Comparison of ENCODE assay signal across 8 cellular contexts in genomic region chr13:114129649-114130062, GRCh38. TPM values are rescaled to one million over a fixed set of nuclear protein-coding genes. Genes with fewer than 3 reads are reported as not detected.
DNase-seq lines count a peak whose midpoint lies in the region; ATAC-seq and TF ChIP-seq lines count a peak whose summit lies in the region.

No MANE protein-coding gene starts in this region.

- intact Hi-C loops in activated CD4-positive, alpha-beta T cell treated with anti-CD3 and anti-CD28 coated beads, Interleukin-2, amount 10 ng/mL, durations not matched to agents 24 days and 14 days (cut with micrococcal nuclease) = loop anchor here (2.0 kb wide), 2 partner anchors 15 to 105 kb away; partner anchors contain the start of gene CDC16

- H3K9me3 Mint-ChIP-seq in IgD-negative memory B cell = peaks cover 0 to 1% (median 0%) of the 10 kb centered on the region in 3 donors
- peaks cover 4% of the 10 kb centered on the region for H3K9me3 Mint-ChIP-seq in activated CD4-positive, alpha-beta T cell treated with anti-CD3 and anti-CD28 coated beads, Interleukin-2, amount 10 ng/mL, durations not matched to agents 24 days and 14 days
- peaks cover 5 to 8% of the 10 kb centered on the region in 2 donors for H3K9me3 Mint-ChIP-seq in stimulated activated naive B cell treated with anti-CD40 and anti-IgM and Interleukin-4, amounts not matched to agents 10 μg/mL and 1 μg/mL and 100 μg/mL, for 72 hours

- peaks cover 5% of the 10 kb centered on the region for H3K36me3 Mint-ChIP-seq in IgD-negative memory B cell
- peaks cover 35% of the 10 kb centered on the region for H3K36me3 Mint-ChIP-seq in activated CD4-positive, alpha-beta T cell treated with anti-CD3 and anti-CD28 coated beads, Interleukin-2, amount 10 ng/mL, durations not matched to agents 24 days and 14 days (ENCODE audit: low read depth)
- peaks cover 10 to 30% of the 10 kb centered on the region in 2 donors for H3K36me3 Mint-ChIP-seq in stimulated activated naive B cell treated with anti-CD40 and anti-IgM and Interleukin-4, amounts not matched to agents 10 μg/mL and 1 μg/mL and 100 μg/mL, for 72 hours

- H3K36me3 ChIP-seq in BE2C = no peaks in the 10 kb centered on the region

- H3K9me3 ChIP-seq in BE2C = no peaks in the 10 kb centered on the region

- no peak for ATAC-seq in stimulated activated naive B cell treated with anti-CD40 and anti-IgM and Interleukin-4, amounts not matched to agents 10 μg/mL and 1 μg/mL and 100 μg/mL, for 72 hours (replicated peaks)
- ATAC-seq in HG03175 (IDR thresholded peaks at IDR 0.05; ENCODE audit: unreplicated experiment) (no peak), HG03565 (IDR thresholded peaks at IDR 0.05; ENCODE audit: unreplicated experiment) (no peak), GM21367 (IDR thresholded peaks at IDR 0.05; ENCODE audit: unreplicated experiment) (no peak)

- no peak for TF ChIP-seq CTCF in BE2C (IDR thresholded peaks at IDR 0.05; ENCODE audit: low read depth, low read length)

- H3K4me3 Mint-ChIP-seq in IgD-negative memory B cell = peak overlapping the region; percentile 80 to 100 (median 90)
- H3K4me3 Mint-ChIP-seq in activated CD4-positive, alpha-beta T cell treated with anti-CD3 and anti-CD28 coated beads, Interleukin-2, amount 10 ng/mL, durations not matched to agents 24 days and 14 days = peak overlapping the region; percentile 99
- peak overlapping the region; percentile 79 to 91 for H3K4me3 Mint-ChIP-seq in stimulated activated naive B cell treated with anti-CD40 and anti-IgM and Interleukin-4, amounts not matched to agents 10 μg/mL and 1 μg/mL and 100 μg/mL, for 72 hours

- no peak overlapping the region for H3K4me3 ChIP-seq in BE2C (ENCODE audit: low read depth, low read length)

- H3K4me1 ChIP-seq in BE2C = peaks cover 20% of the 10 kb centered on the region

- H3K27me3 Mint-ChIP-seq in IgD-negative memory B cell = no peaks in the 10 kb centered on the region
- H3K27me3 Mint-ChIP-seq in activated CD4-positive, alpha-beta T cell treated with anti-CD3 and anti-CD28 coated beads, Interleukin-2, amount 10 ng/mL, durations not matched to agents 24 days and 14 days = peaks cover 2% of the 10 kb centered on the region
- no peaks in the 10 kb centered on the region for H3K27me3 Mint-ChIP-seq in stimulated activated naive B cell treated with anti-CD40 and anti-IgM and Interleukin-4, amounts not matched to agents 10 μg/mL and 1 μg/mL and 100 μg/mL, for 72 hours

- H3K27ac Mint-ChIP-seq in IgD-negative memory B cell = peak overlapping the region; percentile 70 to 84 (median 84)
- H3K27ac Mint-ChIP-seq in activated CD4-positive, alpha-beta T cell treated with anti-CD3 and anti-CD28 coated beads, Interleukin-2, amount 10 ng/mL, durations not matched to agents 24 days and 14 days = peak overlapping the region; percentile 89
- H3K27ac Mint-ChIP-seq in stimulated activated naive B cell treated with anti-CD40 and anti-IgM and Interleukin-4, amounts not matched to agents 10 μg/mL and 1 μg/mL and 100 μg/mL, for 72 hours = peak overlapping the region; percentile 91

- no peaks in the 10 kb centered on the region for H3K27me3 ChIP-seq in BE2C

- H3K4me1 Mint-ChIP-seq in IgD-negative memory B cell = peaks cover 38 to 64% (median 49%) of the 10 kb centered on the region in 3 donors
- H3K4me1 Mint-ChIP-seq in activated CD4-positive, alpha-beta T cell treated with anti-CD3 and anti-CD28 coated beads, Interleukin-2, amount 10 ng/mL, durations not matched to agents 24 days and 14 days = peaks cover 63% of the 10 kb centered on the region
- peaks cover 62 to 84% of the 10 kb centered on the region in 2 donors for H3K4me1 Mint-ChIP-seq in stimulated activated naive B cell treated with anti-CD40 and anti-IgM and Interleukin-4, amounts not matched to agents 10 μg/mL and 1 μg/mL and 100 μg/mL, for 72 hours

- peak; percentile 78 for DNase-seq in activated CD4-positive, alpha-beta T cell treated with anti-CD3 and anti-CD28 coated beads, Interleukin-2, amount 10 ng/mL, durations not matched to agents 24 days and 14 days
- DNase-seq in glomerular visceral epithelial cell (ENCODE audit: extremely low spot score) = peak; percentile 23
- no peak for DNase-seq in stimulated activated naive B cell treated with anti-CD40 and anti-IgM and Interleukin-4, amounts not matched to agents 10 μg/mL and 1 μg/mL and 100 μg/mL, for 72 hours
- no peak for DNase-seq in BE2C

RNA-seq across cellular contexts. Expression of gene RASA3, which starts 2.8 kb away (rescaled TPM):
- polyA plus RNA-seq in IgD-negative memory B cell = 52.8 TPM
- total RNA-seq in activated CD4-positive, alpha-beta T cell treated with anti-CD3 and anti-CD28 coated beads, Interleukin-2, amount 10 ng/mL, durations not matched to agents 24 days and 14 days = 15.9 TPM in 2 replicates
- 5.1 TPM for polyA plus RNA-seq in BE2C (2012; ENCODE audit: insufficient read depth, insufficient read length, low read depth)

RNA-seq across cellular contexts. Expression of gene CFAP97D2, which starts 49.4 kb away (rescaled TPM):
- not detected for polyA plus RNA-seq in IgD-negative memory B cell
- not detected in 2 replicates for total RNA-seq in activated CD4-positive, alpha-beta T cell treated with anti-CD3 and anti-CD28 coated beads, Interleukin-2, amount 10 ng/mL, durations not matched to agents 24 days and 14 days
- polyA plus RNA-seq in BE2C (2012; ENCODE audit: insufficient read depth, insufficient read length, low read depth) = not detected

Comparison
In these comparisons a context has a peak if more than half of its experiments do, and no peak if none do; other contexts are left out.
1. DNase-seq: peak in activated CD4-positive, alpha-beta T cell treated with anti-CD3 and anti-CD28 coated beads, Interleukin-2, amount 10 ng/mL, durations not matched to agents 24 days and 14 days (single experiment) and glomerular visceral epithelial cell (single experiment); none in stimulated activated naive B cell treated with anti-CD40 and anti-IgM and Interleukin-4, amounts not matched to agents 10 μg/mL and 1 μg/mL and 100 μg/mL, for 72 hours (single experiment) and BE2C (single experiment).
2. Peak in every context shown above with its lines, with median percentiles within 50 percentile points of each other: H3K27ac Mint-ChIP-seq and H3K4me3 Mint-ChIP-seq.